ENCODE assay signal across 12 cellular contexts in the genomic region with DNA sequence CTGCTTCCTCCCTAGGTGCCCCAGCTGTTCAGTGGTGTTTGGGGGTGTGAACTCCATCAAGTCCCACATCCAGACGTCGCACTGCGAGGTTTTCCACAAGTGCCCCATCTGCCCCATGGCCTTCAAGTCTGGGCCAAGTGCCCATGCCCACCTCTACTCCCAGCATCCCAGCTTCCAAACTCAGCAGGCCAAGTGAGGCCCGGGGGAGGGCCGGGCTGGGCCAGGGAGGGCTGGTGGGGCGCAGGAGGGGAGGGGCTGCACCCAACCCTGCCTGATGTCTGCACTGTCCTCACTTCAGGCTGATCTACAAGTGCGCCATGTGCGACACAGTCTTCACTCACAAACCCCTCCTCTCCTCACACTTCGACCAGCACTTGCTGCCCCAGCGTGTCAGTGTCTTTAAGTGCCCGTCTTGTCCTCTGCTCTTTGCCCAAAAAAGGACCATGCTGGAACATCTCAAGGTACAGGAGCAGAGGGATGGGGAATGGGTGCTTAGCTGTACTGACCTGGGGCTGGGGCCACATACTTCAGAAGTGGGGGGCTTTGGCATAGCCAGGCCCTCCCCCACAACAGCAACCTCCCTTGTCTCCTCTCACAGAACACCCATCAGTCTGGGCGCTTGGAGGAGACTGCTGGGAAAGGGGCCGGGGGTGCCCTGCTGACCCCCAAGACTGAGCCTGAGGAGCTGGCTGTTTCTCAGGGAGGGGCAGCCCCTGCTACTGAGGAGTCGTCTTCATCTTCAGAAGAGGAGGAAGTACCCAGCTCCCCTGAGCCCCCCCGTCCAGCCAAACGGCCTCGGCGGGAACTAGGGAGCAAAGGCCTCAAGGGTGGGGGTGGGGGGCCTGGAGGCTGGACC. TPM values are rescaled to one million over a fixed set of nuclear protein-coding genes. Genes with fewer than 3 reads are reported as not detected.
DNase-seq lines count a peak whose midpoint lies in the region; ATAC-seq, FAIRE-seq and TF ChIP-seq lines count a peak whose summit lies in the region.
"Had no signal": no experiment of that assay in that cellular context is flagged by ENCODE, and none has a peak within 500 bp of the region (broad histone marks: within the 10 kb centered on the region; RNA-seq: fewer than 3 reads in every experiment).

No MANE protein-coding gene starts in this region.

- CTCF ChIA-PET in RWPE1 (lab: Yijun Ruan, JAX) = no interaction called here
- CTCF ChIA-PET in naive thymus-derived CD4-positive, alpha-beta T cell (lab: Charles Lee) = no interaction called here

- peak overlapping the region in 1 of 10 donors; percentile 56 for H3K4me3 Mint-ChIP-seq in naive thymus-derived CD4-positive, alpha-beta T cell
- H3K4me3 Mint-ChIP-seq: T-helper 2 cell treated with Interferon-gamma antibody and Interleukin-4, amounts not matched to agents 5 μg/mL and 100 μg/mL, for 36 hours had no signal

- H3K9me3 Mint-ChIP-seq in naive thymus-derived CD4-positive, alpha-beta T cell = no peaks in the 10 kb centered on the region
- H3K9me3 Mint-ChIP-seq: T-helper 2 cell treated with Interferon-gamma antibody and Interleukin-4, amounts not matched to agents 5 μg/mL and 100 μg/mL, for 36 hours had no signal

- no peaks in the 10 kb centered on the region for H3K4me1 ChIP-seq in naive thymus-derived CD4-positive, alpha-beta T cell (ENCODE audit: control insufficient read depth in 2 of 2, insufficient read depth in 2 of 2, low read length in 2 of 2)

- FAIRE-seq in GM12892 (lab: Jason Lieb, UNC) = no peak
- FAIRE-seq: colon had no signal

- intact Hi-C loops in naive thymus-derived CD4-positive, alpha-beta T cell (cut with micrococcal nuclease) = loop anchor here in 1 of 2 donors (10.0 kb wide), 1 partner anchor 225 kb away; the partner anchor contains the start of gene CGN

- H3K27ac ChIP-seq in RWPE1 = peak overlapping the region; percentile 49
- no peak overlapping the region for H3K27ac ChIP-seq in naive thymus-derived CD4-positive, alpha-beta T cell (ENCODE audit: low read depth, low read length)
- H3K27ac ChIP-seq: lower lobe of right lung, thoracic aorta had no signal

- peak; percentile 38; the same call in 1 of the 2 replicates for TF ChIP-seq POLR2A in GM12892 (IDR thresholded peaks at IDR 0.05; ENCODE audit: low read depth, low read length)

- no peak for TF ChIP-seq CTCF in RWPE1 (conservative IDR thresholded peaks at IDR 0.05; ENCODE audit: low read depth)

- H3K4me1 Mint-ChIP-seq in naive thymus-derived CD4-positive, alpha-beta T cell = peaks cover 18 to 39% (median 27%) of the 10 kb centered on the region in 7 donors

- H3K36me3 ChIP-seq in naive thymus-derived CD4-positive, alpha-beta T cell (ENCODE audit: control insufficient read depth in 2 of 3, insufficient read depth in 3 of 3, low read length in 3 of 3) = peaks cover 0 to 83% (median 30%) of the 10 kb centered on the region in 3 experiments

- no peak for DNase-seq in GM12892 (ENCODE audit: insufficient read length)
- no peak for DNase-seq in RWPE1 (ENCODE audit: low spot score)
- no peak for DNase-seq in naive thymus-derived CD4-positive, alpha-beta T cell
- no peak for DNase-seq in SIG-M5 (lab: John Stamatoyannopoulos, UW)
- DNase-seq: activated CD4-positive, alpha-beta T cell treated with anti-CD3 and anti-CD28 coated beads, Interleukin-2, amount 50 U/mL, for 1 hour; lower lobe of right lung; NCI-H2081 treated with DMSO at 0.1 percent for 48 hours; NCI-H748 treated with DMSO at 0.1 percent for 48 hours had no signal

- H3K27me3 ChIP-seq in naive thymus-derived CD4-positive, alpha-beta T cell (ENCODE audit: control insufficient read depth in 2 of 2, insufficient read depth in 2 of 2, low read length in 2 of 2) = no peaks in the 10 kb centered on the region

- H3K27ac Mint-ChIP-seq in naive thymus-derived CD4-positive, alpha-beta T cell = peak overlapping the region in 5 of 9 donors; percentile 28 to 71 (median 56)
- H3K27ac Mint-ChIP-seq: T-helper 2 cell treated with Interferon-gamma antibody and Interleukin-4, amounts not matched to agents 5 μg/mL and 100 μg/mL, for 36 hours had no signal

- H3K36me3 Mint-ChIP-seq in naive thymus-derived CD4-positive, alpha-beta T cell = peaks cover 7 to 33% (median 9%) of the 10 kb centered on the region in 5 donors

- POLR2A ChIA-PET in RWPE1 (lab: Yijun Ruan, JAX; ENCODE audit: low non-redundant PET) = no interaction called here
- POLR2A ChIA-PET in naive thymus-derived CD4-positive, alpha-beta T cell (lab: Charles Lee) = no interaction called here

- no peak for ATAC-seq in naive thymus-derived CD4-positive, alpha-beta T cell
- no peak for ATAC-seq in GM18502 (IDR thresholded peaks at IDR 0.05; ENCODE audit: poor library complexity, unreplicated experiment)

- no peak overlapping the region for H3K4me3 ChIP-seq in naive thymus-derived CD4-positive, alpha-beta T cell (ENCODE audit: low read length)
- H3K4me3 ChIP-seq: lower lobe of right lung, thoracic aorta had no signal

- H3K9me3 ChIP-seq in naive thymus-derived CD4-positive, alpha-beta T cell (ENCODE audit: control insufficient read depth in 2 of 3, low read length in 3 of 3) = no peaks in the 10 kb centered on the region
- H3K9me3 ChIP-seq: lower lobe of right lung, thoracic aorta had no signal

- H3K27me3 Mint-ChIP-seq in naive thymus-derived CD4-positive, alpha-beta T cell = no peaks in the 10 kb centered on the region

RNA-seq across cellular contexts. Expression of gene ZNF687, which starts 7.2 kb away (rescaled TPM):
- 9.3 TPM for polyA plus RNA-seq in GM12892 (2012; ENCODE audit: missing spikeins)
- total RNA-seq in naive thymus-derived CD4-positive, alpha-beta T cell = 10 to 100 TPM; 30.4 to 38.1 (median 32.3) TPM
- polyA plus RNA-seq in naive thymus-derived CD4-positive, alpha-beta T cell = 1 to 10 TPM; 1.1 to 1.5 TPM

RNA-seq across cellular contexts. Expression of gene PSMD4, which starts 34.8 kb away (rescaled TPM):
- polyA plus RNA-seq in GM12892 (2012; ENCODE audit: missing spikeins) = 182 TPM
- 100 to 1,000 TPM in 3 of 5 experiments, 10 to 100 TPM in 2; 72.0 to 193 (median 126) TPM for total RNA-seq in naive thymus-derived CD4-positive, alpha-beta T cell
- 100 to 1,000 TPM; 239 to 258 TPM for polyA plus RNA-seq in naive thymus-derived CD4-positive, alpha-beta T cell

RNA-seq across cellular contexts. Expression of gene PI4KB, which starts 37.9 kb away (rescaled TPM):
- polyA plus RNA-seq in GM12892 (2012; ENCODE audit: missing spikeins) = 37.4 TPM
- total RNA-seq in naive thymus-derived CD4-positive, alpha-beta T cell = 10 to 100 TPM; 64.0 to 91.9 (median 76.3) TPM
- polyA plus RNA-seq in naive thymus-derived CD4-positive, alpha-beta T cell = 10 to 100 TPM; 48.5 to 76.7 TPM

RNA-seq across cellular contexts. Expression of gene RFX5, which starts 57.7 kb away (rescaled TPM):
- polyA plus RNA-seq in GM12892 (2012; ENCODE audit: missing spikeins) = 133 TPM
- 10 to 100 TPM; 62.6 to 89.3 (median 82.2) TPM for total RNA-seq in naive thymus-derived CD4-positive, alpha-beta T cell
- polyA plus RNA-seq in naive thymus-derived CD4-positive, alpha-beta T cell = 10 to 100 TPM; 26.6 to 29.6 TPM
